In the genomic region with DNA sequence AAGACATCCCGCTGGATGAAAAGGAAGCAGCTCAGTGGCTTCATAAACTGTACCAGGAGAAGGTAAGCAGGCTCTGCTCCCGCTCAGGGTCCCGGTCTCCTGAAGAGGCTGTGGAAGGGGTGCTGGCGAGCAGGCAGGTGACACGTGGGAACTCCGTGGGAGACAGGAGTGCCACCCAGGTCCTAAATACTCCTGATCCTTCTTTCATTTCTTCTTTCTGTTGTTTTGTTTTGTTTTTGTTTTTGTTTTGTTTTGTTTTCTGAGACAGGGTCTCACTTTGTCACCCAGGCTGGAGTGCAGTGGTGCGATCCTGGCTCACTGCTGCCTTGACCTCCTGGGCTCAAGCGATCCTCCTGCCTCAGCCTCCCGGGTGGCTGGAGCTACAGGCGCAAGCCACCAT, we compare ENCODE assay signal across 19 cellular contexts.
"Had no signal": no experiment of that assay in that cellular context is flagged by ENCODE, and none has a peak within 500 bp of the region (broad histone marks: within the 10 kb centered on the region; RNA-seq: fewer than 3 reads in every experiment).

No MANE protein-coding gene starts in this region.

- H3K79me2 ChIP-seq: hepatocyte had no signal

- H3K27ac Mint-ChIP-seq: naive thymus-derived CD4-positive, alpha-beta T cell; type B pancreatic cell had no signal

- H3K9me3 ChIP-seq: ovary, right atrium auricular region, suprapubic skin, thyroid gland, uterus had no signal

- H3K27me3 Mint-ChIP-seq: naive thymus-derived CD4-positive, alpha-beta T cell; type B pancreatic cell had no signal

- H3K4me2 ChIP-seq: hepatocyte had no signal

- H3K9me3 Mint-ChIP-seq: naive thymus-derived CD4-positive, alpha-beta T cell; neural crest cell; type B pancreatic cell had no signal

- H3K36me3 ChIP-seq: ovary, uterus had no signal

- H3K27ac ChIP-seq: coronary artery, hepatocyte, ovary, right atrium auricular region, suprapubic skin, thyroid gland, uterus had no signal

- H2AFZ ChIP-seq: hepatocyte had no signal

- H3K27me3 ChIP-seq: dorsolateral prefrontal cortex, hepatocyte, ovary, right atrium auricular region, suprapubic skin, thyroid gland, uterus had no signal

- H3K36me3 Mint-ChIP-seq: type B pancreatic cell had no signal

- H3K4me3 Mint-ChIP-seq: naive thymus-derived CD4-positive, alpha-beta T cell; neural crest cell; type B pancreatic cell had no signal

- DNase-seq: dorsolateral prefrontal cortex; effector CD8-positive, alpha-beta T cell; head of caudate nucleus; left ventricle myocardium superior; mesendoderm; naive thymus-derived CD4-positive, alpha-beta T cell; ovary; small intestine; stimulated activated CD4-positive, alpha-beta T cell treated with anti-CD3 and anti-CD28 coated beads, Interleukin-12 subunit alpha, Interleukin-12 subunit beta, amount 100 ng/mL, for 4 hours; stimulated activated naive CD4-positive, alpha-beta T cell treated with Interleukin-2 at 50 U/mL for 16 hours; thyroid gland; uterus had no signal

- H3K4me1 ChIP-seq: right atrium auricular region, uterus had no signal

- ATAC-seq: left ventricle myocardium superior; naive thymus-derived CD4-positive, alpha-beta T cell had no signal

- H3K4me3 ChIP-seq: coronary artery, dorsolateral prefrontal cortex, hepatocyte, lung, ovary, right atrium auricular region, suprapubic skin, thyroid gland, uterus had no signal
